ENCODE assay signal across 8 cellular contexts in the genomic region with DNA sequence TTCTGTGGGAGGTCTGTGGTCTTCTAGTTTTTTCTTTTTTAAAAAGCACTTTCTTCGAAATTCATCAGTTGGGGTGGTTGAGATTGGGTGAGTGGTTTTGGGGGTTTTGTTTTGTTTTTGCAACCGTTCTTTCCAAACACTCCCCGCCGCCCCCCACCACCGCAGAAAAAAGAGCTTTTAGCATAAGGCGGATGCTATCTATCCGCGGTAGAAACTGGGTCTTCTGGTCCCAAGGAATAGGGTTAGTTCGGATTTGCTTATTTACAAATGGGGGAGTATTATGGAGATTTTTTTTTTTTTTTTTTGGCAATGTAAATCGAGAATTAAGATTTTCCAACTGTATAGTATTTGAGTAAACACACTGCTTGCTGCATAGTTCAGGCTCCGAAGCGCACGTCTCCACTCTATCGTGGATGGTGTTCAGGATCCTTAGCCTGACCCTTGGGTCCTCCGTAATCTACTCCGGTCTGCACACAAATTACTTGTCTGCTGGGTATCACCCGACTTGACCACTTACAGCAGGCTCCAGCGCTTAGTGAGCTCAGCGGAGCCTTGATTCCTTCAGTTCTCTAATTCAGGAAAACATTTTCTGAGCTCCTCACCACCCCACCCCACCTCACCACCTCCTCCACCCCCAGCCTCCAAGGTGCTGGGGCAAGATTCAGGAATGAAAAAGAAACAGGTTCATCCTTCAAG. TPM values are rescaled to one million over a fixed set of nuclear protein-coding genes. Genes with fewer than 3 reads are reported as not detected.
DNase-seq lines count a peak whose midpoint lies in the region; ATAC-seq and TF ChIP-seq lines count a peak whose summit lies in the region.

No MANE protein-coding gene starts in this region.

- no peak for ATAC-seq in sciatic nerve
- no peak for ATAC-seq in HG02642 (IDR thresholded peaks at IDR 0.05; ENCODE audit: poor library complexity, unreplicated experiment)

- WGBS in HUES64: 17% methylated on average over 15 of the region's 19 CpGs
- WGBS in adrenal gland, 4 donors: 31 to 55% (median 43%) methylated on average over 18 to 19 of the region's 19 CpGs

- DNase-seq in CD14-positive monocyte (ENCODE audit: low spot score) (no peak), neural crest cell (ENCODE audit: low read depth, low spot score) (no peak), SHP77 (lab: John Stamatoyannopoulos, UW) (no peak), sciatic nerve (ENCODE audit: low spot score) (no peak), adrenal gland (no peak)

- H3K9ac ChIP-seq in HUES64 (ENCODE audit: low read depth, low read length): no peak overlapping the region

- no peaks in the 10 kb centered on the region for H3K9me3 ChIP-seq in HUES64 (ENCODE audit: insufficient read depth, low read depth, low read length)
- no peaks in the 10 kb centered on the region for H3K9me3 ChIP-seq in adrenal gland (replicated peaks in 1 of 3)

- H3K27ac ChIP-seq in HUES64 (ENCODE audit: low read depth, low read length) (no peak overlapping the region), cingulate gyrus (ENCODE audit: low read depth, low read length) (peak overlapping the region; percentile 19), adrenal gland (peak overlapping the region in 2 of 5 donors; percentile 77 to 91)

- no peaks in the 10 kb centered on the region for H3K36me3 ChIP-seq in HUES64 (ENCODE audit: insufficient read depth, low read length)
- H3K36me3 ChIP-seq in adrenal gland (replicated peaks in 1 of 2): no peaks in the 10 kb centered on the region

- H3K4me1 ChIP-seq in HUES64 (ENCODE audit: insufficient read depth, low read length): peaks cover 10% of the 10 kb centered on the region; the same call in 1 of the 2 replicates
- H3K4me1 ChIP-seq in adrenal gland (replicated peaks in 1 of 2): peaks cover 3 to 38% of the 10 kb centered on the region in 2 donors

- intact Hi-C loops in CD14-positive monocyte (cut with micrococcal nuclease) (no loop called here), sciatic nerve (cut with DNase I) (no loop called here), adrenal gland (cut with DNase I) (loop anchor here in 1 of 2 donors (10.0 kb wide), 1 partner anchor 272 kb away; no protein-coding TSS in a partner anchor)

- H3K9me3 Mint-ChIP-seq in CD14-positive monocyte: peaks cover 0 to 4% (median 2%) of the 10 kb centered on the region in 7 donors
- H3K9me3 Mint-ChIP-seq in neural crest cell: no peaks in the 10 kb centered on the region

- H3K4me3 Mint-ChIP-seq in CD14-positive monocyte: peak overlapping the region; percentile 1 to 74
- peak overlapping the region; percentile 69 for H3K4me3 Mint-ChIP-seq in neural crest cell

- H3K4me3 ChIP-seq in HUES64 (ENCODE audit: low read length) (peak overlapping the region; percentile 76), adrenal gland (peak overlapping the region in 2 of 4 donors; percentile 77 to 80)

- no peak for TF ChIP-seq CTCF in CD14-positive monocyte (IDR thresholded peaks at IDR 0.05)
- no peak for TF ChIP-seq CTCF in neural crest cell (conservative IDR thresholded peaks at IDR 0.05)
- TF ChIP-seq CTCF in adrenal gland (IDR thresholded peaks at IDR 0.05): no peak

- TF ChIP-seq POLR2A in adrenal gland (IDR thresholded peaks at IDR 0.05): no peak

- peaks cover 58% of the 10 kb centered on the region for H3K27me3 ChIP-seq in HUES64 (ENCODE audit: insufficient read depth, low read length)
- H3K27me3 ChIP-seq in adrenal gland: no peaks in the 10 kb centered on the region

- H3K27ac Mint-ChIP-seq in CD14-positive monocyte (no peak overlapping the region), neural crest cell (ENCODE audit: unreplicated experiment) (no peak overlapping the region)

- H3K36me3 Mint-ChIP-seq in CD14-positive monocyte: peaks cover 0 to 3% of the 10 kb centered on the region in 2 donors
- no peaks in the 10 kb centered on the region for H3K36me3 Mint-ChIP-seq in neural crest cell (ENCODE audit: low read depth)

- H3K27me3 Mint-ChIP-seq in CD14-positive monocyte (ENCODE audit: low read depth in 3 of 3) (peaks cover 69 to 89% (median 79%) of the 10 kb centered on the region in 3 donors), neural crest cell (ENCODE audit: low read depth) (peaks cover 46% of the 10 kb centered on the region)

- H3K4me1 Mint-ChIP-seq in CD14-positive monocyte (peaks cover 8% of the 10 kb centered on the region), neural crest cell (peaks cover 36% of the 10 kb centered on the region)

RNA-seq across cellular contexts. Expression of gene NRCAM, which starts 0.8 kb away (rescaled TPM):
- polyA plus RNA-seq in CD14-positive monocyte (not detected), adrenal gland (100 to 1,000 TPM in 1 of 3 donors, 10 to 100 TPM in 2; 71.6 to 103 (median 78.9) TPM)
- polyA plus RNA-seq in HUES64 (2013, experiment 1 of 2): 11.4 TPM
- 12.6 TPM for polyA plus RNA-seq in HUES64 (2013, experiment 2 of 2)
- total RNA-seq in neural crest cell (33.2 and 35.0 TPM in 2 replicates), sciatic nerve (17.4 TPM), adrenal gland (100 to 1,000 TPM in 7 of 8 donors, 10 to 100 TPM in 1; 73.2 to 212 (median 155) TPM)
